ENCODE assay signal across 13 cellular contexts in the genomic region with DNA sequence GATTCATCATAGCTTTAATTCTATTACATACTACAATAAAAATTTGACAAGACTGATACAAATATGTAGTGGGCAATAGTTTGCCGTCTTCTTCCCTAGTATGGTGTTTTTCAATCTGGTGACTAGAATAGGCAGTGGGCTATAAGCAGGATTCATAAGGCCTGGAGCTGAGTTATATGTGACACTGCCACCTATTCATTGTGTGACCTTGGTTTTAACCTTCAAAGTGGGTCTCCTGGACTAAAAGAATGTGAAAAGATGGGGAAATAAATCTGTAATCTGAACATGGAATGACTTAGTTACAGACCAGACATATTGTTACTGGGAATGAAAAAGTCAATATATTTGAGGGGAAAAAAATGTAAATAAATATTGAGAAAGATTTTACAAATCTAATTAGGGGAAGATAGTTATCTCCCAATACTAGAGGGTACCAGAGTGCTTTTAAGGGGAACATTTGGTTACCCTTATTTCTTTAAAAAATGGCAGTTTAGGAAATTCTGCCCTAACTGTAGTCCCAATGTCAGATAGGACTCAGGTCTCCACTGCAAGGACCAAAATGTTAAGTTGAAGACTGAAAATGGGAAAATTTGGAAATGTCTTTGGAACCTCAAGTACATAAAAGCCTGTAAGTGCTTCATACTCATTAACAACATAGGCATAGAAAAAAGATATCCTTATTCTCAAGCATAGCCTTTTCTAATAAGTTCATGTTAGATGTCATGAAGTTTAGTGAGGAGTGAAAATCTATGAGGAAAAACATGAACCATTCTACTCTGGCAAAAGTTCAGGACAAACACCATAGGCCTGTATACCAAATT. TPM values are rescaled to one million over a fixed set of nuclear protein-coding genes. Genes with fewer than 3 reads are reported as not detected.
DNase-seq lines count a peak whose midpoint lies in the region; ATAC-seq and TF ChIP-seq lines count a peak whose summit lies in the region.
"Had no signal": no experiment of that assay in that cellular context is flagged by ENCODE, and none has a peak within 500 bp of the region (broad histone marks: within the 10 kb centered on the region; RNA-seq: fewer than 3 reads in every experiment).

No MANE protein-coding gene starts in this region.

- H4K20me1 ChIP-seq in PC-3 (ENCODE audit: low read length) (peaks cover 22% of the 10 kb centered on the region), Karpas-422 (ENCODE audit: insufficient read depth, low read depth, low read length) (peaks cover 13% of the 10 kb centered on the region)

- no peak for ATAC-seq in PC-3

- H3K4me2 ChIP-seq in mesenchymal stem cell (ENCODE audit: low read length, poor library complexity, severe bottlenecking) (no peak overlapping the region), PC-3 (ENCODE audit: low read length) (no peak overlapping the region), Karpas-422 (ENCODE audit: low read depth, low read length, poor library complexity, severe bottlenecking) (no peak overlapping the region)
- H3K4me2 ChIP-seq: BLaER1 had no signal

- TF ChIP-seq EP300 in transverse colon (IDR thresholded peaks at IDR 0.05; ENCODE audit: low read depth), result no peak

- POLR2A ChIA-PET in CD8-positive, alpha-beta memory T cell (lab: Charles Lee), result no interaction called here
- POLR2A ChIA-PET in activated CD4-positive, alpha-beta memory T cell treated with anti-CD3 and anti-CD28 coated beads, Interleukin-2, amount 10 ng/mL, durations not matched to agents 7 days and 5 days (lab: Charles Lee), result interaction anchor here (1.2 to 1.4 kb wide), 2 partner anchors 9 to 24 kb away, joined by 8 to 18 read pairs; partner anchors contain the start of gene THUMPD3
- POLR2A ChIA-PET in PC-3 (lab: Charles Lee; ENCODE audit: unreplicated experiment), result no interaction called here

- no peak overlapping the region for H3K4ac ChIP-seq in mesenchymal stem cell (ENCODE audit: low read depth in 1 of 2, low read length in 2 of 2)

- H3K14ac ChIP-seq in mesenchymal stem cell (ENCODE audit: low read length in 2 of 2), result no peak overlapping the region

- no peaks in the 10 kb centered on the region for H3K9me3 Mint-ChIP-seq in CD8-positive, alpha-beta memory T cell
- no peaks in the 10 kb centered on the region for H3K9me3 Mint-ChIP-seq in activated CD4-positive, alpha-beta memory T cell treated with anti-CD3 and anti-CD28 coated beads, Interleukin-2, amount 10 ng/mL, durations not matched to agents 7 days and 5 days

- TF ChIP-seq CTCF in PC-3 (conservative IDR thresholded peaks at IDR 0.05; ENCODE audit: low read depth, low read length), result no peak
- TF ChIP-seq CTCF in transverse colon (IDR thresholded peaks at IDR 0.05), result no peak

- peaks cover 63% of the 10 kb centered on the region for H3K36me3 ChIP-seq in ACC112 (ENCODE audit: insufficient read depth, low read length)
- peaks cover 59% of the 10 kb centered on the region for H3K36me3 ChIP-seq in CD8-positive, alpha-beta memory T cell (ENCODE audit: insufficient read depth, low read length)
- H3K36me3 ChIP-seq in mesenchymal stem cell (ENCODE audit: control insufficient read depth in 1 of 2, insufficient read depth in 2 of 2, low read depth in 1 of 2, low read length in 2 of 2), result peaks cover 12 to 94% of the 10 kb centered on the region in 2 experiments
- H3K36me3 ChIP-seq in PC-3 (ENCODE audit: low read depth, low read length), result peaks cover 82% of the 10 kb centered on the region
- H3K36me3 ChIP-seq in transverse colon, result peaks cover 0 to 76% (median 38%) of the 10 kb centered on the region in 4 donors
- H3K36me3 ChIP-seq in Karpas-422 (ENCODE audit: insufficient read depth, low read length), result peaks cover 56% of the 10 kb centered on the region

- intact Hi-C loops in PC-3 (cut with micrococcal nuclease) (no loop called here), transverse colon (cut with DNase I; ENCODE audit: low total_unique reads) (loop anchor here (10.0 kb wide), 1 partner anchor 48 kb away; no protein-coding TSS in a partner anchor)

- peaks cover 8% of the 10 kb centered on the region for H3K4me1 ChIP-seq in ACC112 (ENCODE audit: control insufficient read depth, insufficient read depth, low read length, unreplicated experiment)
- peaks cover 8% of the 10 kb centered on the region for H3K4me1 ChIP-seq in CD8-positive, alpha-beta memory T cell (ENCODE audit: insufficient read depth, low read length)
- H3K4me1 ChIP-seq in mesenchymal stem cell (ENCODE audit: control insufficient read depth, insufficient read depth, low read depth, low read length), result peaks cover 1% of the 10 kb centered on the region
- no peaks in the 10 kb centered on the region for H3K4me1 ChIP-seq in PC-3 (ENCODE audit: insufficient read depth, low read length)
- H3K4me1 ChIP-seq in transverse colon, result peaks cover 3 to 4% (median 3%) of the 10 kb centered on the region in 4 donors
- H3K4me1 ChIP-seq in Karpas-422 (ENCODE audit: low read length), result no peaks in the 10 kb centered on the region
- H3K4me1 ChIP-seq: BLaER1 had no signal

- H3K27ac ChIP-seq in ACC112 (ENCODE audit: low read depth, low read length), result peak overlapping the region; percentile 35
- no peak overlapping the region for H3K27ac ChIP-seq in CD8-positive, alpha-beta memory T cell (ENCODE audit: low read depth, low read length)
- H3K27ac ChIP-seq in mesenchymal stem cell (ENCODE audit: low read length, poor library complexity, severe bottlenecking), result peak overlapping the region; percentile 44
- H3K27ac ChIP-seq in PC-3 (ENCODE audit: low read length), result no peak overlapping the region
- H3K27ac ChIP-seq in transverse colon, result no peak overlapping the region
- H3K27ac ChIP-seq in Karpas-422 (ENCODE audit: low read length), result no peak overlapping the region
- H3K27ac ChIP-seq: BLaER1 had no signal

- WGBS in mesenchymal stem cell, result 4% methylated on average over 1 of the region's 1 CpG
- 89% methylated on average over 1 of the region's 1 CpG; no CpG with 5 or more reads in 1 of the 2 donors for WGBS in transverse colon (ENCODE audit: low coverage in 1 of 2), 2 donors

- H2AK5ac ChIP-seq in mesenchymal stem cell (ENCODE audit: low read length, severe bottlenecking), result no peak overlapping the region

- no peak overlapping the region for H2BK12ac ChIP-seq in mesenchymal stem cell (ENCODE audit: low read length in 2 of 2)

- H3K79me2 ChIP-seq in ACC112 (ENCODE audit: control insufficient read depth, insufficient read depth, low read length, unreplicated experiment), result peaks cover 42% of the 10 kb centered on the region
- peaks cover 32% of the 10 kb centered on the region for H3K79me2 ChIP-seq in PC-3 (ENCODE audit: low read length)
- H3K79me2 ChIP-seq in Karpas-422 (ENCODE audit: low read length), result peaks cover 13% of the 10 kb centered on the region

- CTCF ChIA-PET in CD8-positive, alpha-beta memory T cell (lab: Charles Lee), result interaction anchor here (1.3 kb wide), 1 partner anchor 10 kb away, joined by 4 read pairs; no protein-coding TSS in a partner anchor
- CTCF ChIA-PET in activated CD4-positive, alpha-beta memory T cell treated with anti-CD3 and anti-CD28 coated beads, Interleukin-2, amount 10 ng/mL, durations not matched to agents 7 days and 5 days (lab: Charles Lee), result interaction anchor here (0.7 to 1.0 kb wide), 3 partner anchors 9 to 406 kb away, joined by 3 to 4 read pairs (median 3); partner anchors contain the start of gene ARPC4
- CTCF ChIA-PET in PC-3 (lab: Charles Lee), result no interaction called here

- H3K4me1 Mint-ChIP-seq in CD8-positive, alpha-beta memory T cell, result peaks cover 27 to 46% (median 36%) of the 10 kb centered on the region in 3 donors
- peaks cover 17% of the 10 kb centered on the region for H3K4me1 Mint-ChIP-seq in activated CD4-positive, alpha-beta memory T cell treated with anti-CD3 and anti-CD28 coated beads, Interleukin-2, amount 10 ng/mL, durations not matched to agents 7 days and 5 days

- H2AFZ ChIP-seq in ACC112 (ENCODE audit: low read length, unreplicated experiment) (no peak overlapping the region), mesenchymal stem cell (ENCODE audit: low read depth, low read length) (no peak overlapping the region), PC-3 (ENCODE audit: low read length) (no peak overlapping the region), Karpas-422 (ENCODE audit: low read length) (no peak overlapping the region)

- no peak overlapping the region for H4K8ac ChIP-seq in mesenchymal stem cell (ENCODE audit: low read length)

- H3K27ac Mint-ChIP-seq in CD8-positive, alpha-beta memory T cell, result peak overlapping the region in 7 of 8 donors; percentile 17 to 86 (median 61)
- peak overlapping the region; percentile 2 for H3K27ac Mint-ChIP-seq in activated CD4-positive, alpha-beta memory T cell treated with anti-CD3 and anti-CD28 coated beads, Interleukin-2, amount 10 ng/mL, durations not matched to agents 7 days and 5 days

- H3K27me3 ChIP-seq in ACC112 (ENCODE audit: insufficient read depth, low read length) (no peaks in the 10 kb centered on the region), mesenchymal stem cell (ENCODE audit: control insufficient read depth in 1 of 2, insufficient read depth in 1 of 2, low read length in 2 of 2) (no peaks in the 10 kb centered on the region), PC-3 (ENCODE audit: low read length) (no peaks in the 10 kb centered on the region), transverse colon (no peaks in the 10 kb centered on the region), Karpas-422 (ENCODE audit: low read length) (no peaks in the 10 kb centered on the region)
- H3K27me3 ChIP-seq in CD8-positive, alpha-beta memory T cell (ENCODE audit: insufficient read depth, low read length, poor library complexity, severe bottlenecking), result no peaks in the 10 kb centered on the region
- H3K27me3 ChIP-seq: BLaER1 had no signal

- peaks cover 17% of the 10 kb centered on the region for H3F3A ChIP-seq in PC-3 (ENCODE audit: low read length, unreplicated experiment)

- H2BK120ac ChIP-seq in mesenchymal stem cell (ENCODE audit: low read depth, low read length), result no peak overlapping the region

- H3K9me3 ChIP-seq in CD8-positive, alpha-beta memory T cell (ENCODE audit: low read length), result no peaks in the 10 kb centered on the region
- H3K9me3 ChIP-seq in mesenchymal stem cell (ENCODE audit: control insufficient read depth, low read length), result no peaks in the 10 kb centered on the region
- no peaks in the 10 kb centered on the region for H3K9me3 ChIP-seq in PC-3 (ENCODE audit: low read length)
- H3K9me3 ChIP-seq in transverse colon, result no peaks in the 10 kb centered on the region
- no peaks in the 10 kb centered on the region for H3K9me3 ChIP-seq in Karpas-422 (ENCODE audit: low read length)
- H3K9me3 ChIP-seq: BLaER1, HAP-1 had no signal

- H4K91ac ChIP-seq in mesenchymal stem cell (ENCODE audit: low read length), result no peak overlapping the region

- H2BK5ac ChIP-seq in mesenchymal stem cell (ENCODE audit: low read depth, low read length, poor library complexity, severe bottlenecking), result no peak overlapping the region

- no peak overlapping the region for H3K23ac ChIP-seq in mesenchymal stem cell (ENCODE audit: low read length in 2 of 2)

- H3K18ac ChIP-seq in mesenchymal stem cell (ENCODE audit: low read depth in 1 of 2, low read length in 2 of 2), result no peak overlapping the region

- no peak overlapping the region for H2BK15ac ChIP-seq in mesenchymal stem cell (ENCODE audit: low read depth, poor library complexity, severe bottlenecking)

- in situ Hi-C loops in transverse colon (cut with MboI; ENCODE audit: low pct_ligation_motif_present in 1 of 4, low pct_unique_long_range_greater_than_20kb in 1 of 4, low sequenced_read_pairs in 3 of 4), result no loop called here

- H3K9me2 ChIP-seq in PC-3 (replicated peaks; ENCODE audit: low read length) (no peaks in the 10 kb centered on the region), Karpas-422 (replicated peaks; ENCODE audit: insufficient read depth, low read length) (no peaks in the 10 kb centered on the region)

- no peak overlapping the region for H3K4me3 ChIP-seq in ACC112 (ENCODE audit: low read depth, low read length)
- H3K4me3 ChIP-seq in CD8-positive, alpha-beta memory T cell (ENCODE audit: low read length), result no peak overlapping the region
- H3K4me3 ChIP-seq in mesenchymal stem cell (ENCODE audit: insufficient read depth in 1 of 2, low read depth in 1 of 2, low read length in 2 of 2), result no peak overlapping the region
- no peak overlapping the region for H3K4me3 ChIP-seq in PC-3 (ENCODE audit: low read length)
- no peak overlapping the region for H3K4me3 ChIP-seq in transverse colon
- H3K4me3 ChIP-seq in Karpas-422 (ENCODE audit: low read length), result no peak overlapping the region
- H3K4me3 ChIP-seq: BLaER1, HAP-1 had no signal

- no TSS peak for BruUV-seq in PC-3 (replicated peaks; lab: Mats Ljungman, UMichigan)

- no peak for DNase-seq in CD8-positive, alpha-beta memory T cell
- DNase-seq in activated CD4-positive, alpha-beta memory T cell treated with anti-CD3 and anti-CD28 coated beads, Interleukin-2, amount 10 ng/mL, durations not matched to agents 7 days and 5 days, result no peak
- no peak for DNase-seq in mesenchymal stem cell
- no peak for DNase-seq in PC-3
- no peak for DNase-seq in T1000 (lab: John Stamatoyannopoulos, UW)
- no peak for DNase-seq in transverse colon
- no peak for DNase-seq in Karpas-422
- DNase-seq: activated effector memory CD4-positive, alpha-beta T cell treated with Interleukin-2 at 50 U/mL for 16 hours; NCI-H2029; NCI-H524 treated with DMSO at 0.1 percent for 48 hours had no signal

- H3K79me1 ChIP-seq in mesenchymal stem cell (replicated peaks; ENCODE audit: low read length, poor library complexity, severe bottlenecking), result peaks cover 5% of the 10 kb centered on the region

- no peak for TF ChIP-seq POLR2A in transverse colon (IDR thresholded peaks at IDR 0.05)

- peaks cover 11 to 91% (median 17%) of the 10 kb centered on the region in 3 donors for H3K36me3 Mint-ChIP-seq in CD8-positive, alpha-beta memory T cell
- peaks cover 89% of the 10 kb centered on the region for H3K36me3 Mint-ChIP-seq in activated CD4-positive, alpha-beta memory T cell treated with anti-CD3 and anti-CD28 coated beads, Interleukin-2, amount 10 ng/mL, durations not matched to agents 7 days and 5 days (ENCODE audit: low read depth)

- no peaks in the 10 kb centered on the region for H3K27me3 Mint-ChIP-seq in CD8-positive, alpha-beta memory T cell
- H3K27me3 Mint-ChIP-seq in activated CD4-positive, alpha-beta memory T cell treated with anti-CD3 and anti-CD28 coated beads, Interleukin-2, amount 10 ng/mL, durations not matched to agents 7 days and 5 days, result no peaks in the 10 kb centered on the region

- H3K4me3 Mint-ChIP-seq in CD8-positive, alpha-beta memory T cell, result no peak overlapping the region
- no peak overlapping the region for H3K4me3 Mint-ChIP-seq in activated CD4-positive, alpha-beta memory T cell treated with anti-CD3 and anti-CD28 coated beads, Interleukin-2, amount 10 ng/mL, durations not matched to agents 7 days and 5 days

- H3K9ac ChIP-seq in mesenchymal stem cell (ENCODE audit: low read length) (peak overlapping the region; percentile 34), PC-3 (ENCODE audit: low read length) (no peak overlapping the region), Karpas-422 (ENCODE audit: low read length) (no peak overlapping the region)
- H3K9ac ChIP-seq: BLaER1 had no signal

RNA-seq across cellular contexts. Expression of gene SETD5, which starts 10.7 kb away (rescaled TPM):
- 10 to 100 TPM; 89.8 to 97.2 TPM for total RNA-seq in CD8-positive, alpha-beta memory T cell
- 40.0 TPM for polyA plus RNA-seq in CD8-positive, alpha-beta memory T cell
- 100 to 1,000 TPM; 110 to 111 TPM for total RNA-seq in activated CD4-positive, alpha-beta memory T cell treated with anti-CD3 and anti-CD28 coated beads, Interleukin-2, amount 10 ng/mL, durations not matched to agents 7 days and 5 days
- 83.9 TPM for polyA plus RNA-seq in mesenchymal stem cell (2013, experiment 1 of 2)
- polyA plus RNA-seq in mesenchymal stem cell (2013, experiment 2 of 2), result 77.6 TPM
- total RNA-seq in PC-3 (2014; rRNA removed) (64.9 and 74.9 TPM in 2 replicates), transverse colon (100 to 1,000 TPM in 3 of 4 donors, 10 to 100 TPM in 1; 70.6 to 161 (median 129) TPM)
- 72.4 and 111 TPM in 2 replicates for total RNA-seq in Karpas-422 (2014; rRNA removed; shearing (Covaris generic); ENCODE audit: low replicate concordance)

RNA-seq across cellular contexts. Expression of gene THUMPD3, which starts 23.9 kb away (rescaled TPM):
- 10 to 100 TPM; 58.4 to 58.5 TPM for total RNA-seq in CD8-positive, alpha-beta memory T cell
- polyA plus RNA-seq in CD8-positive, alpha-beta memory T cell, result 19.5 TPM
- 10 to 100 TPM; 44.3 to 47.2 TPM for total RNA-seq in activated CD4-positive, alpha-beta memory T cell treated with anti-CD3 and anti-CD28 coated beads, Interleukin-2, amount 10 ng/mL, durations not matched to agents 7 days and 5 days
- 19.1 TPM for polyA plus RNA-seq in mesenchymal stem cell (2013, experiment 1 of 2)
- 20.3 TPM for polyA plus RNA-seq in mesenchymal stem cell (2013, experiment 2 of 2)
- total RNA-seq in PC-3 (2014; rRNA removed), result 45.3 and 65.5 TPM in 2 replicates
- 10 to 100 TPM in 3 of 4 donors, 1 to 10 TPM in 1; 5.4 to 26.9 (median 19.4) TPM for total RNA-seq in transverse colon
- 28.2 and 50.4 TPM in 2 replicates for total RNA-seq in Karpas-422 (2014; rRNA removed; shearing (Covaris generic); ENCODE audit: low replicate concordance)

Comparison
In these comparisons a context has a peak if more than half of its experiments do, and no peak if none do; other contexts are left out.
1. H3K27ac ChIP-seq: peak in ACC112 (single experiment) and mesenchymal stem cell (single experiment); none in CD8-positive, alpha-beta memory T cell (single experiment), PC-3 (single experiment), transverse colon (0 of 4) and Karpas-422 (single experiment).